ENCODE assay signal across 1 cellular context in the genomic region with DNA sequence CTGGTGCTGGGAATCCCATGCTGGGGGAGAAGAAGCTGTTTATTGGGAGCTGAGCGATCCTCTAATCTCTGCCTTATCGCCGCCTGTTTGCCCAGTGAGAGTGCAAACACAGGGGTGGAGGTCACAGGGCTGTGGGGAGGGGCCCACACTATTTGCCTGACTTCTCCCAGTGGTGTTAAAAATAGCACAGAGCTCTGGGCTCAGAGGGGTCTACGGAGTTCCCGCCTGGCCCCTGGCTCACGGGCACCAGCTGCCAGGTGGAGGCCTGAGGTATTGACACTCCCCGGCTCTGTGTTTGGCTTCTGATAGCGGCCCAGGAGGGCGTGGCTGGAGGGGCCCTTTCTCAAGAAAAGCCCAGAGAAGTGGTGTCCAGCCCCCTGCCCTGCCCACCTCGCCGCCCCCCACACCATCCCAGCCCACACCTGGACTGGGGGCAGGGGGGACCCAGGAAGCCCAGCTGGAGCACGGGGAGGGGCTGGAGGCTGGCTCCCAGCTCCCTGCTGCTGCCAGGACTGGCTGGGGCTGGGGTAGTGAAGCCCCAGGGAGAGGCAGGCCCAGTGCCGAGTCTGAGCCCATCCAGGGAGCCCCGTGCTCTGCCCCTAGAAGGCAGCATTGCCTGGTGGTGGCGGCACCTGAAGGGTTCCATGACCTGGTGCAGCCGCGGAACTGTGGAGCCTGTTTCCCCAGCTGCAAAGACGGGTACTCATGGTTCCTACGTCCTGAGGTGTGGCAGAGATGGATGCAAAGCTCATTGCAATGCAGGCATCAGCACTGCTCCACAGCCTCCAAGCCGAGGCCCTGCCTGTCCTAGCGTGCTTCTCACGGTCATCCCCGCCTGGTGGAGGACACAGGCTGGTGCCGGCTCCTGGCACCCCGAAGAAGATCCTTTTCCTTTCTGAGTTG.
A peak's percentile ranks its signal among the peaks of the same experiment; 100 is the strongest.
TF ChIP-seq lines count a peak whose summit lies in the region.

No MANE protein-coding gene starts in this region.

TF ChIP-seq in WTC11, 78 proteins besides CTCF, POLR2A, EP300 and RAD21:
- peak; percentile 59 for TF ChIP-seq GABPB1 (CRISPR knock-in tag; IDR thresholded peaks at IDR 0.05)
- no peak for TF ChIP-seq NR3C1 (CRISPR knock-in tag; conservative IDR thresholded peaks at IDR 0.05; ENCODE audit: low read depth)
TF ChIP-seq in WTC11: peak in this region for 1.
